In genomic region chr15:59594493-59594942, GRCh38 we compare ENCODE assay signal across 12 cellular contexts. TPM values are rescaled to one million over a fixed set of nuclear protein-coding genes. Genes with fewer than 3 reads are reported as not detected.
DNase-seq lines count a peak whose midpoint lies in the region; ATAC-seq and TF ChIP-seq lines count a peak whose summit lies in the region.
"Had no signal": no experiment of that assay in that cellular context is flagged by ENCODE, and none has a peak within 500 bp of the region (broad histone marks: within the 10 kb centered on the region; RNA-seq: fewer than 3 reads in every experiment).

No MANE protein-coding gene starts in this region.

- no peaks in the 10 kb centered on the region for H3K36me3 Mint-ChIP-seq in dendritic cell treated with granulocyte-macrophage colony-stimulating factor and Interleukin-4, amounts not matched to agents 40 ng/mL and 50 ng/mL, for 4 days (ENCODE audit: low read depth)
- H3K36me3 Mint-ChIP-seq in osteocyte (ENCODE audit: unreplicated experiment): no peaks in the 10 kb centered on the region

- H3K27me3 ChIP-seq in ACC112 (ENCODE audit: insufficient read depth, low read length) (no peaks in the 10 kb centered on the region), left lung (peaks cover 0 to 17% of the 10 kb centered on the region in 2 donors)

- peaks cover 40% of the 10 kb centered on the region for H3K27me3 Mint-ChIP-seq in dendritic cell treated with granulocyte-macrophage colony-stimulating factor and Interleukin-4, amounts not matched to agents 40 ng/mL and 50 ng/mL, for 4 days
- peaks cover 22% of the 10 kb centered on the region for H3K27me3 Mint-ChIP-seq in osteocyte (ENCODE audit: unreplicated experiment)

- no peaks in the 10 kb centered on the region for H3K9me3 Mint-ChIP-seq in dendritic cell treated with granulocyte-macrophage colony-stimulating factor and Interleukin-4, amounts not matched to agents 40 ng/mL and 50 ng/mL, for 4 days
- H3K9me3 Mint-ChIP-seq in osteocyte (ENCODE audit: unreplicated experiment): no peaks in the 10 kb centered on the region
- H3K9me3 Mint-ChIP-seq: activated naive CD8-positive, alpha-beta T cell treated with anti-CD3 and anti-CD28 coated beads, Interleukin-2, amount 50 U/mL, for 24 hours had no signal

- TF ChIP-seq CTCF in left lung (IDR thresholded peaks at IDR 0.05) (no peak), osteocyte (IDR thresholded peaks at IDR 0.05) (no peak)

- H2AFZ ChIP-seq in ACC112 (ENCODE audit: low read length, unreplicated experiment): peak overlapping the region; percentile 41

- H3K79me2 ChIP-seq in ACC112 (ENCODE audit: control insufficient read depth, insufficient read depth, low read length, unreplicated experiment): no peaks in the 10 kb centered on the region

- intact Hi-C loops in dendritic cell treated with granulocyte-macrophage colony-stimulating factor and Interleukin-4, amounts not matched to agents 40 ng/mL and 50 ng/mL, for 4 days (cut with micrococcal nuclease): no loop called here
- intact Hi-C loops in left lung (cut with DNase I): no loop called here

- peaks cover 31% of the 10 kb centered on the region for H3K4me1 Mint-ChIP-seq in dendritic cell treated with granulocyte-macrophage colony-stimulating factor and Interleukin-4, amounts not matched to agents 40 ng/mL and 50 ng/mL, for 4 days (ENCODE audit: low read depth)
- H3K4me1 Mint-ChIP-seq in osteocyte (ENCODE audit: unreplicated experiment): no peaks in the 10 kb centered on the region

- H3K27ac Mint-ChIP-seq in dendritic cell treated with granulocyte-macrophage colony-stimulating factor and Interleukin-4, amounts not matched to agents 40 ng/mL and 50 ng/mL, for 4 days: peak overlapping the region; percentile 56
- no peak overlapping the region for H3K27ac Mint-ChIP-seq in osteocyte (ENCODE audit: unreplicated experiment)
- H3K27ac Mint-ChIP-seq: activated naive CD8-positive, alpha-beta T cell treated with anti-CD3 and anti-CD28 coated beads, Interleukin-2, amount 50 U/mL, for 24 hours had no signal

- H3K4me1 ChIP-seq in ACC112 (ENCODE audit: control insufficient read depth, insufficient read depth, low read length, unreplicated experiment) (peaks cover 7% of the 10 kb centered on the region), left lung (no peaks in the 10 kb centered on the region)
- H3K4me1 ChIP-seq: HAP-1 had no signal

- H3K9me3 ChIP-seq in left lung: no peaks in the 10 kb centered on the region
- H3K9me3 ChIP-seq: HAP-1 had no signal

- peak; percentile 92 for ATAC-seq in left lung
- ATAC-seq in HG02571 (IDR thresholded peaks at IDR 0.05; ENCODE audit: unreplicated experiment): no peak
- no peak for ATAC-seq in HG02852 (IDR thresholded peaks at IDR 0.05; ENCODE audit: unreplicated experiment)
- ATAC-seq: activated CD4-positive, CD25-positive, alpha-beta regulatory T cell treated with anti-CD3 and anti-CD28 coated beads, Interleukin-2, amount 50 U/mL, for 24 hours; activated naive CD8-positive, alpha-beta T cell treated with anti-CD3 and anti-CD28 coated beads, Interleukin-2, amount 50 U/mL, for 24 hours had no signal

- DNase-seq in LHCN-M2 (ENCODE audit: low read depth) (peak; percentile 55), left lung (no peak), hypothalamus (lab: John Stamatoyannopoulos, UW) (no peak), osteocyte (ENCODE audit: extremely low spot score, unreplicated experiment) (no peak)
- DNase-seq: activated naive CD8-positive, alpha-beta T cell treated with anti-CD3 and anti-CD28 coated beads, Interleukin-2, amount 50 U/mL, for 24 hours; substantia nigra had no signal

- H3K4me3 ChIP-seq in ACC112 (ENCODE audit: low read depth, low read length): no peak overlapping the region
- no peak overlapping the region for H3K4me3 ChIP-seq in left lung
- H3K4me3 ChIP-seq: HAP-1 had no signal

- H3K27ac ChIP-seq in ACC112 (ENCODE audit: low read depth, low read length): peak overlapping the region; percentile 52
- H3K27ac ChIP-seq in left lung: no peak overlapping the region

- no peak overlapping the region for H3K4me3 Mint-ChIP-seq in dendritic cell treated with granulocyte-macrophage colony-stimulating factor and Interleukin-4, amounts not matched to agents 40 ng/mL and 50 ng/mL, for 4 days
- no peak overlapping the region for H3K4me3 Mint-ChIP-seq in osteocyte (ENCODE audit: unreplicated experiment)
- H3K4me3 Mint-ChIP-seq: activated naive CD8-positive, alpha-beta T cell treated with anti-CD3 and anti-CD28 coated beads, Interleukin-2, amount 50 U/mL, for 24 hours had no signal

- no peaks in the 10 kb centered on the region for H3K36me3 ChIP-seq in ACC112 (ENCODE audit: insufficient read depth, low read length)
- no peaks in the 10 kb centered on the region for H3K36me3 ChIP-seq in left lung
- H3K36me3 ChIP-seq: HAP-1 had no signal

RNA-seq across cellular contexts. Expression of gene GCNT3, which starts 17.1 kb away (rescaled TPM):
- total RNA-seq in LHCN-M2 (2014; rRNA removed) (0.23 and 2.2 TPM in 2 replicates), left lung (1 to 10 TPM; 4.7 to 7.3 TPM), osteocyte (0.40 and 0.76 TPM in 2 replicates)
- 0.53 TPM for polyA plus RNA-seq in LHCN-M2 (2012)
